In genomic region chr4:123055943-123056342, GRCh38 we compare ENCODE assay signal across 23 cellular contexts.
DNase-seq lines count a peak whose midpoint lies in the region; TF ChIP-seq lines count a peak whose summit lies in the region.
"Had no signal": no experiment of that assay in that cellular context is flagged by ENCODE, and none has a peak within 500 bp of the region (broad histone marks: within the 10 kb centered on the region; RNA-seq: fewer than 3 reads in every experiment).

No MANE protein-coding gene starts in this region.

- H3K27me3 Mint-ChIP-seq in HFFc6 (ENCODE audit: insufficient read depth): no peaks in the 10 kb centered on the region
- H3K27me3 Mint-ChIP-seq: activated CD4-positive, alpha-beta T cell treated with anti-CD3 and anti-CD28 coated beads for 36 hours; activated CD8-positive, alpha-beta T cell treated with anti-CD3 and anti-CD28 coated beads for 36 hours; activated naive CD4-positive, alpha-beta T cell treated with anti-CD3 and anti-CD28 coated beads, Interleukin-2, amount 10 ng/mL, durations not matched to agents 7 days and 5 days; CD8-positive, alpha-beta memory T cell had no signal

- in situ Hi-C loops in astrocyte of the spinal cord (cut with HindIII; ENCODE audit: low sequenced_read_pairs): no loop called here
- in situ Hi-C loops in GM13976 (cut with MboI; ENCODE audit: low sequenced_read_pairs, unreplicated experiment): no loop called here

- H3K4me3 ChIP-seq in AG10803 (ENCODE audit: low read length) (no peak overlapping the region), astrocyte of the spinal cord (ENCODE audit: low read depth, low read length) (no peak overlapping the region)
- H3K4me3 ChIP-seq: psoas muscle, SJCRH30, transverse colon had no signal

- peaks cover 10% of the 10 kb centered on the region for H3K9me3 Mint-ChIP-seq in HFFc6

- H3K4me1 Mint-ChIP-seq in HFFc6 (ENCODE audit: low read depth): peaks cover 17% of the 10 kb centered on the region
- H3K4me1 Mint-ChIP-seq: activated CD4-positive, alpha-beta T cell treated with anti-CD3 and anti-CD28 coated beads for 36 hours; activated naive CD4-positive, alpha-beta T cell treated with anti-CD3 and anti-CD28 coated beads, Interleukin-2, amount 10 ng/mL, durations not matched to agents 7 days and 5 days had no signal

- DNase-seq in AG10803 (ENCODE audit: low read depth) (peak; percentile 41), HFFc6 (peak; percentile 26), astrocyte of the spinal cord (ENCODE audit: low read depth, low spot score) (peak; percentile 8), fibroblast of the conjunctiva (ENCODE audit: low read depth) (peak; percentile 6), NOMO-1 treated with dmso at 0.1 percent for 144 hours (lab: John Stamatoyannopoulos, UW; ENCODE audit: unreplicated experiment) (no peak), GM13976 (ENCODE audit: low spot score) (no peak), midbrain (lab: John Stamatoyannopoulos, UW) (no peak), kidney glomerular epithelial cell (lab: John Stamatoyannopoulos, UW) (no peak)
- DNase-seq: activated CD4-positive, alpha-beta T cell treated with anti-CD3 and anti-CD28 coated beads for 36 hours; activated CD8-positive, alpha-beta T cell treated with anti-CD3 and anti-CD28 coated beads for 36 hours; activated naive CD4-positive, alpha-beta T cell treated with anti-CD3 and anti-CD28 coated beads, Interleukin-2, amount 10 ng/mL, durations not matched to agents 7 days and 5 days; amniotic stem cell; CD8-positive, alpha-beta memory T cell; left ventricle myocardium superior; NCI-H1417; NCI-H2029 treated with DMSO at 0.1 percent for 48 hours; NCI-H345; NCI-H748 treated with DMSO at 0.1 percent for 48 hours; psoas muscle; SJCRH30; stimulated activated CD4-positive, alpha-beta T cell treated with anti-CD3 and anti-CD28 coated beads, Interleukin-4, amount 100 ng/mL, for 4 hours; T1000; transverse colon had no signal

- H3K36me3 Mint-ChIP-seq in HFFc6 (ENCODE audit: low read depth): peaks cover 42% of the 10 kb centered on the region

- H3K27ac Mint-ChIP-seq in HFFc6: no peak overlapping the region
- H3K27ac Mint-ChIP-seq: activated CD4-positive, alpha-beta T cell treated with anti-CD3 and anti-CD28 coated beads for 36 hours; activated CD8-positive, alpha-beta T cell treated with anti-CD3 and anti-CD28 coated beads for 36 hours; activated naive CD4-positive, alpha-beta T cell treated with anti-CD3 and anti-CD28 coated beads, Interleukin-2, amount 10 ng/mL, durations not matched to agents 7 days and 5 days; CD8-positive, alpha-beta memory T cell had no signal

- TF ChIP-seq CTCF in AG10803 (conservative IDR thresholded peaks at IDR 0.05; ENCODE audit: low read length) (no peak), HFFc6 (IDR thresholded peaks at IDR 0.05) (no peak), astrocyte of the spinal cord (IDR thresholded peaks at IDR 0.05; ENCODE audit: low read depth, low read length) (no peak), GM13976 (IDR thresholded peaks at IDR 0.05; ENCODE audit: borderline replicate concordance, control extremely low read depth, extremely low read depth, insufficient read depth, missing control alignments) (no peak)

- H3K4me3 Mint-ChIP-seq in HFFc6: no peak overlapping the region
- H3K4me3 Mint-ChIP-seq: activated CD4-positive, alpha-beta T cell treated with anti-CD3 and anti-CD28 coated beads for 36 hours; activated CD8-positive, alpha-beta T cell treated with anti-CD3 and anti-CD28 coated beads for 36 hours; activated naive CD4-positive, alpha-beta T cell treated with anti-CD3 and anti-CD28 coated beads, Interleukin-2, amount 10 ng/mL, durations not matched to agents 7 days and 5 days; CD8-positive, alpha-beta memory T cell had no signal

Comparison
In these comparisons a context has a peak if more than half of its experiments do, and no peak if none do; other contexts are left out.
1. DNase-seq: peak in AG10803 (single experiment), HFFc6 (single experiment), astrocyte of the spinal cord (single experiment) and fibroblast of the conjunctiva (single experiment); none in NOMO-1 treated with dmso at 0.1 percent for 144 hours (single experiment), GM13976 (single experiment), midbrain (single experiment) and kidney glomerular epithelial cell (single experiment).